Comparison of ENCODE assay signal across 18 cellular contexts in the genomic region with DNA sequence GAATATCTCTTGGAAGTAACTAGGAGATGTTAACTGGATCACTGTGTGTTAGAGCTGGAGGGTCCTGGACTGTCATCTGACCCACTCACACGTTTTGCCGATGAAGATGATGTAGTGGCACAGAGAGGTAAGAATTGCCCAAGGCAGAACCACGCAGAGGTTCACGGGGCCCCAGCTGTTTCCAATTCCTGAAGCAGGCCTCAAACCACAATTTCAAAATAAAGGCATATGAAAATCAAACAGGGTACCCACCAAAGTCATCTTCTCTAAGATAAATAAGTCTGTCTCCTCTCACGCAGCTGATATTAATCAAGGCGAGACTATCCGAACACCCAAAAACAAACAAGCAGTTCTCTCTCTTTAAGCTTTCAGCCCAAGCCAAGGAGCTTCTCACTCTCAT.
"Had no signal": no experiment of that assay in that cellular context is flagged by ENCODE, and none has a peak within 500 bp of the region (broad histone marks: within the 10 kb centered on the region; RNA-seq: fewer than 3 reads in every experiment).

No MANE protein-coding gene starts in this region.

- H3K9me3 ChIP-seq: adrenal gland, body of pancreas, esophagus muscularis mucosa, right lobe of liver, spleen, stomach, testis, upper lobe of right lung had no signal

- H3K4me3 ChIP-seq: adrenal gland, body of pancreas, coronary artery, esophagus muscularis mucosa, right lobe of liver, spleen, stomach, testis, upper lobe of right lung had no signal

- DNase-seq: activated CD4-positive, alpha-beta T cell treated with anti-CD3 and anti-CD28 coated beads for 1 hour; activated CD4-positive, alpha-beta T cell treated with anti-CD3 and anti-CD28 coated beads, Interleukin-2, amount 50 U/mL, for 48 hours; activated naive CD4-positive, alpha-beta T cell treated with anti-CD3 and anti-CD28 coated beads, Interleukin-2, amount 50 U/mL, for 16 hours; activated T-cell treated with anti-CD3 and anti-CD28 coated beads, Interleukin-2, amount 50 U/mL, for 1 hour; adrenal gland; body of pancreas; central memory CD4-positive, alpha-beta T cell; head of caudate nucleus; immature natural killer cell; nucleus accumbens; right lobe of liver; spleen; stimulated activated CD4-positive, alpha-beta T cell treated with anti-CD3 and anti-CD28 coated beads, Interleukin-1b, Interleukin-23, amount 100 ng/mL, for 48 hours; stomach; testis; upper lobe of right lung had no signal

- H3K27me3 ChIP-seq: adrenal gland, body of pancreas, esophagus muscularis mucosa, right lobe of liver, stomach, testis, upper lobe of right lung had no signal

- H3K36me3 ChIP-seq: adrenal gland, esophagus muscularis mucosa, right lobe of liver, spleen, stomach, upper lobe of right lung had no signal

- H3K4me1 ChIP-seq: right lobe of liver, spleen, upper lobe of right lung had no signal

- H3K27ac ChIP-seq: adrenal gland, body of pancreas, coronary artery, esophagus muscularis mucosa, right lobe of liver, spleen, stomach, testis, upper lobe of right lung had no signal
